ENCODE assay signal across 12 cellular contexts in genomic region chr17:76953926-76954325, GRCh38.
DNase-seq lines count a peak whose midpoint lies in the region; ATAC-seq and TF ChIP-seq lines count a peak whose summit lies in the region.
"Had no signal": no experiment of that assay in that cellular context is flagged by ENCODE, and none has a peak within 500 bp of the region (broad histone marks: within the 10 kb centered on the region; RNA-seq: fewer than 3 reads in every experiment).

No MANE protein-coding gene starts in this region.

- H3K27me3 ChIP-seq in MG63 (no peaks in the 10 kb centered on the region), psoas muscle (ENCODE audit: insufficient read depth in 3 of 3, low read length in 2 of 3) (peaks cover 0 to 10% (median 0%) of the 10 kb centered on the region in 3 donors)

- no peak overlapping the region for H3K4me3 ChIP-seq in MG63
- no peak overlapping the region for H3K4me3 ChIP-seq in psoas muscle

- no peaks in the 10 kb centered on the region for H3K36me3 ChIP-seq in MG63
- no peaks in the 10 kb centered on the region for H3K36me3 ChIP-seq in psoas muscle (ENCODE audit: insufficient read depth in 1 of 2, low read depth in 1 of 2)

- H3K4me1 ChIP-seq in psoas muscle: peaks cover 6% of the 10 kb centered on the region

- DNase-seq in DMS79 (lab: John Stamatoyannopoulos, UW): peak; percentile 18
- DNase-seq in MG63: peak; percentile 95
- peak; percentile 15 for DNase-seq in RPMI8226
- DNase-seq in pons (ENCODE audit: low spot score): peak; percentile 7
- no peak for DNase-seq in germinal center (ENCODE audit: low spot score)
- no peak for DNase-seq in NCI-H2107 (lab: John Stamatoyannopoulos, UW)
- no peak for DNase-seq in psoas muscle
- DNase-seq: CD8-positive, alpha-beta T cell; Kasumi-1; NCI-H1694; NCI-H526 treated with DMSO at 0.1 percent for 48 hours; Right ventricle myocardium superior had no signal

- 29 to 37% (median 32%) methylated on average over 2 of the region's 2 CpGs for WGBS in psoas muscle, 3 donors

- no peak overlapping the region for H3K27ac ChIP-seq in psoas muscle

- H3K9me3 ChIP-seq in MG63 (no peaks in the 10 kb centered on the region), psoas muscle (no peaks in the 10 kb centered on the region)

- ATAC-seq in psoas muscle: no peak
- ATAC-seq: CD8-positive, alpha-beta T cell had no signal

- intact Hi-C loops in psoas muscle (cut with DNase I): no loop called here

- no peak for TF ChIP-seq CTCF in psoas muscle (IDR thresholded peaks at IDR 0.05)

Comparison
In these comparisons a context has a peak if more than half of its experiments do, and no peak if none do; other contexts are left out.
1. DNase-seq: peak in DMS79 (single experiment), MG63 (single experiment), RPMI8226 (single experiment) and pons (single experiment); none in germinal center (single experiment), NCI-H2107 (single experiment) and psoas muscle (0 of 2).